In genomic region chr20:50309764-50310672, GRCh38 we compare ENCODE assay signal across 12 cellular contexts.
A peak's percentile ranks its signal among the peaks of the same experiment; 100 is the strongest.
DNase-seq lines count a peak whose midpoint lies in the region; ATAC-seq, FAIRE-seq and TF ChIP-seq lines count a peak whose summit lies in the region.
"Had no signal": no experiment of that assay in that cellular context is flagged by ENCODE, and none has a peak within 500 bp of the region (broad histone marks: within the 10 kb centered on the region; RNA-seq: fewer than 3 reads in every experiment).

No MANE protein-coding gene starts in this region.

- FAIRE-seq in H1 (lab: Jason Lieb, UNC) = no peak
- FAIRE-seq: D721Med had no signal

- no peaks in the 10 kb centered on the region for H3K9me3 Mint-ChIP-seq in neural progenitor cell
- no peaks in the 10 kb centered on the region for H3K9me3 Mint-ChIP-seq in activated CD8-positive, alpha-beta T cell treated with anti-CD3 and anti-CD28 coated beads, Interleukin-2, amount 10 ng/mL, durations not matched to agents 7 days and 5 days (ENCODE audit: insufficient read depth)
- H3K9me3 Mint-ChIP-seq: activated naive CD4-positive, alpha-beta T cell treated with anti-CD3 and anti-CD28 coated beads, Interleukin-2, amount 50 U/mL, for 24 hours had no signal

- H2BK15ac ChIP-seq in H1 (ENCODE audit: low read length) = no peak overlapping the region

- peaks cover 0 to 3% (median 0%) of the 10 kb centered on the region in 12 donors for H3K9me3 ChIP-seq in heart left ventricle
- no peaks in the 10 kb centered on the region for H3K9me3 ChIP-seq in H1 (ENCODE audit: insufficient read depth in 2 of 2, low read depth in 1 of 2, low read length in 1 of 2)
- H3K9me3 ChIP-seq in neural progenitor cell (ENCODE audit: low read depth) = no peaks in the 10 kb centered on the region
- no peaks in the 10 kb centered on the region for H3K9me3 ChIP-seq in upper lobe of left lung

- H3K27ac ChIP-seq in heart left ventricle (peak overlapping the region; percentile 62 to 96 (median 91)), H1 (ENCODE audit: low read depth, low read length) (no peak overlapping the region), neural progenitor cell (no peak overlapping the region), upper lobe of left lung (peak overlapping the region; percentile 80 to 89 (median 87))

- H3K27me3 Mint-ChIP-seq in neural progenitor cell (ENCODE audit: insufficient read depth, low read depth) = peaks cover 9% of the 10 kb centered on the region
- H3K27me3 Mint-ChIP-seq in activated CD8-positive, alpha-beta T cell treated with anti-CD3 and anti-CD28 coated beads, Interleukin-2, amount 10 ng/mL, durations not matched to agents 7 days and 5 days (ENCODE audit: low read depth) = peaks cover 21% of the 10 kb centered on the region

- H3K4me3 ChIP-seq in heart left ventricle (no peak overlapping the region), H1 (ENCODE audit: extremely low read depth in 1 of 4, insufficient read depth in 2 of 4, low read depth in 3 of 4, low read length in 4 of 4) (no peak overlapping the region), neural progenitor cell (no peak overlapping the region), upper lobe of left lung (no peak overlapping the region)

- ATAC-seq in heart left ventricle (no peak), upper lobe of left lung (ENCODE audit: low FRiP score in 2 of 2) (no peak)
- ATAC-seq in activated CD8-positive, alpha-beta T cell treated with anti-CD3 and anti-CD28 coated beads, Interleukin-2, amount 10 ng/mL, durations not matched to agents 7 days and 5 days = no peak

- H3K23me2 ChIP-seq in H1 (ENCODE audit: low read depth, low read length) = no peaks in the 10 kb centered on the region

- H3K4me1 ChIP-seq in heart left ventricle (peaks cover 4 to 66% (median 36%) of the 10 kb centered on the region in 12 donors), H1 (replicated peaks in 1 of 4; ENCODE audit: control insufficient read depth in 3 of 4, insufficient read depth in 4 of 4, low read length in 3 of 4) (peaks cover 0 to 12% (median 5%) of the 10 kb centered on the region in 4 experiments; a peak in 5 of 7 replicates), neural progenitor cell (peaks cover 19% of the 10 kb centered on the region), upper lobe of left lung (peaks cover 53 to 65% (median 61%) of the 10 kb centered on the region in 4 donors)

- no peak overlapping the region for H3K4ac ChIP-seq in H1 (replicated peaks; ENCODE audit: insufficient read length, low read depth, low read length)

- H3K27ac Mint-ChIP-seq in neural progenitor cell = peak overlapping the region; percentile 69
- H3K27ac Mint-ChIP-seq in activated CD8-positive, alpha-beta T cell treated with anti-CD3 and anti-CD28 coated beads, Interleukin-2, amount 10 ng/mL, durations not matched to agents 7 days and 5 days = no peak overlapping the region
- H3K27ac Mint-ChIP-seq: activated naive CD4-positive, alpha-beta T cell treated with anti-CD3 and anti-CD28 coated beads, Interleukin-2, amount 50 U/mL, for 24 hours had no signal

- POLR2A ChIA-PET in H1 (lab: Charles Lee; ENCODE audit: partially characterized antibody) = no interaction called here
- POLR2A ChIA-PET in activated CD8-positive, alpha-beta T cell treated with anti-CD3 and anti-CD28 coated beads, Interleukin-2, amount 10 ng/mL, durations not matched to agents 7 days and 5 days (lab: Charles Lee) = no interaction called here

- CTCF ChIA-PET in H1 (lab: Charles Lee; ENCODE audit: partially characterized antibody) = interaction anchor here (1.0 to 1.4 kb wide), 6 partner anchors 17 to 155 kb away, joined by 3 to 5 read pairs (median 4); no protein-coding TSS in a partner anchor
- CTCF ChIA-PET in activated CD8-positive, alpha-beta T cell treated with anti-CD3 and anti-CD28 coated beads, Interleukin-2, amount 10 ng/mL, durations not matched to agents 7 days and 5 days (lab: Charles Lee) = no interaction called here

- H4K5ac ChIP-seq in H1 (ENCODE audit: insufficient read length, low read depth, low read length) = no peak overlapping the region

- H3K36me3 Mint-ChIP-seq in neural progenitor cell = no peaks in the 10 kb centered on the region
- H3K36me3 Mint-ChIP-seq in activated CD8-positive, alpha-beta T cell treated with anti-CD3 and anti-CD28 coated beads, Interleukin-2, amount 10 ng/mL, durations not matched to agents 7 days and 5 days (ENCODE audit: low read depth) = no peaks in the 10 kb centered on the region
- H3K36me3 Mint-ChIP-seq: activated naive CD4-positive, alpha-beta T cell treated with anti-CD3 and anti-CD28 coated beads, Interleukin-2, amount 50 U/mL, for 24 hours had no signal

- no peak overlapping the region; the same call in 1 of the 2 replicates for H2BK5ac ChIP-seq in H1 (ENCODE audit: low read depth, low read length)

- no peak overlapping the region for H3K56ac ChIP-seq in H1 (replicated peaks; ENCODE audit: insufficient read length, low read depth, low read length)

- H3F3A ChIP-seq in neural progenitor cell (ENCODE audit: low read depth) = no peaks in the 10 kb centered on the region

- WGBS in heart left ventricle, 4 donors = 86 to 92% (median 91%) methylated on average over 15 to 20 of the region's 20 CpGs
- WGBS in H1 (ENCODE audit: extremely low coverage in 1 of 2, insufficient coverage in 1 of 2, insufficient read length in 1 of 2, insufficient replicate concordance in 2 of 2, low coverage in 1 of 2, low lambda C conversion rate in 2 of 2, missing lambda C conversion rate in 1 of 2), 2 experiments = 83% methylated on average over 18 of the region's 20 CpGs; no CpG with 5 or more reads in 1 of the 2 experiments
- WGBS in upper lobe of left lung, 2 donors = 86 to 88% methylated on average over 12 to 20 of the region's 20 CpGs

- H3K27me3 ChIP-seq in heart left ventricle (no peaks in the 10 kb centered on the region), H1 (replicated peaks in 1 of 4; ENCODE audit: control insufficient read depth in 3 of 4, extremely low read depth in 1 of 4, insufficient read depth in 3 of 4, low read length in 3 of 4) (no peaks in the 10 kb centered on the region), neural progenitor cell (no peaks in the 10 kb centered on the region), upper lobe of left lung (no peaks in the 10 kb centered on the region)

- H2AFZ ChIP-seq in H1 (ENCODE audit: low read length) (peak overlapping the region; percentile 58; the same call in 1 of the 2 replicates), neural progenitor cell (replicated peaks) (no peak overlapping the region)

- TF ChIP-seq EP300 in H1 (IDR thresholded peaks at IDR 0.05; ENCODE audit: borderline replicate concordance in 1 of 2, low read depth in 2 of 2, low read length in 2 of 2) (no peak), upper lobe of left lung (IDR thresholded peaks at IDR 0.05) (no peak)

- H2AK5ac ChIP-seq in H1 (ENCODE audit: low read depth, low read length) = 0 out of 2 replicates have a peak overlapping the region, but pooled peaks have one; percentile 26

- no peak overlapping the region for H2BK120ac ChIP-seq in H1 (replicated peaks; ENCODE audit: low read depth, low read length)

- H4K8ac ChIP-seq in H1 (ENCODE audit: extremely low read depth, insufficient read depth, low read length) = no peak overlapping the region

- H3K36me3 ChIP-seq in heart left ventricle (no peaks in the 10 kb centered on the region), H1 (ENCODE audit: control insufficient read depth in 2 of 4, insufficient read depth in 4 of 4, low read length in 3 of 4) (no peaks in the 10 kb centered on the region), neural progenitor cell (no peaks in the 10 kb centered on the region), upper lobe of left lung (no peaks in the 10 kb centered on the region)

- no peak overlapping the region for H3K23ac ChIP-seq in H1 (ENCODE audit: insufficient read length)

- TF ChIP-seq CTCF in heart left ventricle (IDR thresholded peaks at IDR 0.05) (no peak), H1 (IDR thresholded peaks at IDR 0.05; ENCODE audit: control extremely low read depth in 1 of 3, insufficient read depth in 1 of 3, low read depth in 1 of 3, low read length in 3 of 3) (no peak), neural progenitor cell (IDR thresholded peaks at IDR 0.05) (no peak), upper lobe of left lung (IDR thresholded peaks at IDR 0.05) (no peak)

- H4K91ac ChIP-seq in H1 (replicated peaks; ENCODE audit: insufficient read length, low read length) = peak overlapping the region; percentile 29

- no peaks in the 10 kb centered on the region for H3K79me2 ChIP-seq in H1 (ENCODE audit: control insufficient read depth in 1 of 2, insufficient read depth in 2 of 2, low read length in 2 of 2)
- no peaks in the 10 kb centered on the region for H3K79me2 ChIP-seq in neural progenitor cell (ENCODE audit: low read depth)

- H3K9ac ChIP-seq in H1 (replicated peaks in 1 of 4; ENCODE audit: extremely low read depth in 1 of 4, low read depth in 3 of 4, low read length in 3 of 4) (no peak overlapping the region), neural progenitor cell (no peak overlapping the region)

- H3K4me1 Mint-ChIP-seq in neural progenitor cell = peaks cover 32% of the 10 kb centered on the region
- H3K4me1 Mint-ChIP-seq in activated CD8-positive, alpha-beta T cell treated with anti-CD3 and anti-CD28 coated beads, Interleukin-2, amount 10 ng/mL, durations not matched to agents 7 days and 5 days (ENCODE audit: low read depth) = peaks cover 5% of the 10 kb centered on the region
- H3K4me1 Mint-ChIP-seq: activated naive CD4-positive, alpha-beta T cell treated with anti-CD3 and anti-CD28 coated beads, Interleukin-2, amount 50 U/mL, for 24 hours had no signal

- no peak for TF ChIP-seq RAD21 in H1 (IDR thresholded peaks at IDR 0.05 in 1 of 2, conservative IDR thresholded peaks at IDR 0.05 in 1 of 2; ENCODE audit: low read depth in 2 of 2, low read length in 2 of 2)

- no peak overlapping the region for H2BK20ac ChIP-seq in H1 (ENCODE audit: low read length)

- no peak overlapping the region for H3K14ac ChIP-seq in H1 (ENCODE audit: insufficient read length)

- H3K4me2 ChIP-seq in H1 (ENCODE audit: insufficient read depth in 1 of 2, low read depth in 2 of 2, low read length in 2 of 2) = no peak overlapping the region
- peak overlapping the region; percentile 24 for H3K4me2 ChIP-seq in neural progenitor cell

- H3K4me3 Mint-ChIP-seq in neural progenitor cell = peak overlapping the region; percentile 55
- no peak overlapping the region for H3K4me3 Mint-ChIP-seq in activated CD8-positive, alpha-beta T cell treated with anti-CD3 and anti-CD28 coated beads, Interleukin-2, amount 10 ng/mL, durations not matched to agents 7 days and 5 days
- H3K4me3 Mint-ChIP-seq: activated naive CD4-positive, alpha-beta T cell treated with anti-CD3 and anti-CD28 coated beads, Interleukin-2, amount 50 U/mL, for 24 hours had no signal

- intact Hi-C loops in heart left ventricle (cut with DNase I) = loop anchor here in 8 of 10 donors (2.0 to 10.0 kb wide), 8 partner anchors 65 to 152 kb away; partner anchors contain the start of gene CEBPB (in 6 of the 8)
- intact Hi-C loops in cardiac septum (cut with DNase I) = loop anchor here (2.0 to 10.0 kb wide), 4 partner anchors 69 to 265 kb away; partner anchors contain the start of gene CEBPB

- H3K18ac ChIP-seq in H1 (ENCODE audit: extremely low read depth, low read length) = 0 out of 2 replicates have a peak overlapping the region, but pooled peaks have one; percentile 11

- no peaks in the 10 kb centered on the region for H4K20me1 ChIP-seq in H1 (replicated peaks in 1 of 2; ENCODE audit: control insufficient read depth in 1 of 2, insufficient read depth in 2 of 2, low read length in 2 of 2)
- no peaks in the 10 kb centered on the region for H4K20me1 ChIP-seq in neural progenitor cell (ENCODE audit: low read depth)

- H3K79me1 ChIP-seq in H1 (ENCODE audit: low read depth, low read length) = no peaks in the 10 kb centered on the region

- DNase-seq in heart left ventricle (no peak), cardiac septum (ENCODE audit: low spot score) (no peak), H1 (ENCODE audit: low read depth in 1 of 2, low spot score in 2 of 2) (no peak), neural progenitor cell (ENCODE audit: low spot score) (no peak), upper lobe of left lung (no peak), anterior cingulate cortex (lab: John Stamatoyannopoulos, UW) (no peak), occipital lobe (lab: John Stamatoyannopoulos, UW) (no peak)
- no peak for DNase-seq in activated CD8-positive, alpha-beta T cell treated with anti-CD3 and anti-CD28 coated beads, Interleukin-2, amount 10 ng/mL, durations not matched to agents 7 days and 5 days
- DNase-seq: activated CD8-positive, alpha-beta memory T cell treated with anti-CD3 and anti-CD28 coated beads for 24 hours; foreskin fibroblast had no signal

- peak overlapping the region; percentile 22; the same call in 1 of the 2 replicates for H2BK12ac ChIP-seq in H1 (ENCODE audit: low read depth, low read length)

- no peak for TF ChIP-seq POLR2A in heart left ventricle (IDR thresholded peaks at IDR 0.05)
- no peak for TF ChIP-seq POLR2A in H1 (IDR thresholded peaks at IDR 0.05; ENCODE audit: control extremely low read depth in 1 of 2, low read depth in 2 of 2, low read length in 2 of 2)
- no peak for TF ChIP-seq POLR2A in upper lobe of left lung (IDR thresholded peaks at IDR 0.05)

Comparison
In these comparisons a context has a peak if more than half of its experiments do, and no peak if none do; other contexts are left out.
1. H3K27ac ChIP-seq: peak in heart left ventricle (12 of 12) and upper lobe of left lung (4 of 4); none in H1 (single experiment) and neural progenitor cell (single experiment).